8 cellular contexts compared by ENCODE assay signal in genomic region chr4:140296335-140296753, GRCh38.
DNase-seq lines count a peak whose midpoint lies in the region; ATAC-seq and TF ChIP-seq lines count a peak whose summit lies in the region.

No MANE protein-coding gene starts in this region.

- H4K5ac ChIP-seq in IMR-90 (ENCODE audit: low read depth, low read length): no peak overlapping the region

- H4K20me1 ChIP-seq in IMR-90 (ENCODE audit: insufficient read depth, low read length): no peaks in the 10 kb centered on the region

- CTCF ChIA-PET in IMR-90 (lab: Yijun Ruan, JAX): interaction anchor here (0.7 to 1.0 kb wide), 2 partner anchors 13 to 30 kb away, joined by 3 read pairs; no protein-coding TSS in a partner anchor

- no peak overlapping the region for H3K56ac ChIP-seq in IMR-90 (ENCODE audit: extremely low read depth, insufficient read depth, low read length)

- H2AK5ac ChIP-seq in IMR-90 (ENCODE audit: low read depth, low read length): 0 out of 2 replicates have a peak overlapping the region, but pooled peaks have one; percentile 24

- H2BK5ac ChIP-seq in IMR-90 (ENCODE audit: low read depth, low read length, poor library complexity, severe bottlenecking): no peak overlapping the region

- peak overlapping the region; percentile 46; the same call in 1 of the 2 replicates for H3K18ac ChIP-seq in IMR-90 (ENCODE audit: low read depth, low read length)

- POLR2A ChIA-PET in IMR-90 (lab: Charles Lee; ENCODE audit: unreplicated experiment): no interaction called here

- dilution Hi-C loops in IMR-90 (cut with HindIII; ENCODE audit: low sequenced_read_pairs, unreplicated experiment): no loop called here

- H2BK20ac ChIP-seq in IMR-90 (ENCODE audit: low read depth, low read length): peak overlapping the region; percentile 30; the same call in 1 of the 2 replicates

- ATAC-seq in IMR-90 (ENCODE audit: low read depth) (peak; percentile 74), right cardiac atrium (peak in 1 of 2 donors; percentile 50), GM18868 (IDR thresholded peaks at IDR 0.05; ENCODE audit: unreplicated experiment) (no peak), GM19397 (IDR thresholded peaks at IDR 0.05; ENCODE audit: unreplicated experiment) (no peak), GM21360 (IDR thresholded peaks at IDR 0.05; ENCODE audit: unreplicated experiment) (no peak)

- H3K23ac ChIP-seq in IMR-90 (ENCODE audit: low read depth, low read length): no peak overlapping the region

- TF ChIP-seq POLR2A in IMR-90 (IDR thresholded peaks at IDR 0.05; ENCODE audit: low read depth, low read length): no peak
- no peak for TF ChIP-seq POLR2A in erythroblast (IDR thresholded peaks at IDR 0.05; ENCODE audit: low read length)

- in situ Hi-C loops in IMR-90 (cut with MboI; ENCODE audit: low sequenced_read_pairs): no loop called here

- H3K9me3 ChIP-seq in IMR-90 (ENCODE audit: control insufficient read depth, insufficient read depth, low read length) (no peaks in the 10 kb centered on the region), WERI-Rb-1 (ENCODE audit: severe bottlenecking) (no peaks in the 10 kb centered on the region), right cardiac atrium (ENCODE audit: control insufficient read depth, low read length) (no peaks in the 10 kb centered on the region)

- TF ChIP-seq CTCF in IMR-90 (conservative IDR thresholded peaks at IDR 0.05; ENCODE audit: low read depth, low read length) (no peak), WERI-Rb-1 (IDR thresholded peaks at IDR 0.05; ENCODE audit: low read depth, low read length) (no peak)

- H3K9ac ChIP-seq in IMR-90 (ENCODE audit: low read depth, low read length): no peak overlapping the region

- no TSS peak for BruUV-seq in IMR-90 (replicated peaks; lab: Mats Ljungman, UMichigan)

- intact Hi-C loops in IMR-90 (cut with micrococcal nuclease): no loop called here
- intact Hi-C loops in right cardiac atrium (cut with DNase I): no loop called here

- peak overlapping the region in 1 of 2 experiments; percentile 32; a peak in 1 of 4 replicates for H4K8ac ChIP-seq in IMR-90 (ENCODE audit: low read depth in 2 of 2, low read length in 2 of 2)

- H3K4me2 ChIP-seq in IMR-90 (ENCODE audit: low read depth, low read length): peak overlapping the region; percentile 29

- H2AK9ac ChIP-seq in IMR-90 (replicated peaks; ENCODE audit: low read depth, low read length, poor library complexity): no peak overlapping the region

- peak; percentile 89 for DNase-seq in IMR-90
- DNase-seq in WERI-Rb-1: peak; percentile 60
- peak in 2 of 3 donors; percentile 60 to 62 for DNase-seq in right cardiac atrium
- peak; percentile 62 for DNase-seq in superior temporal gyrus (ENCODE audit: extremely low spot score)
- DNase-seq in erythroblast (lab: John Stamatoyannopoulos, UW): no peak

- H3K4me3 ChIP-seq in IMR-90 (ENCODE audit: insufficient read depth, low read depth, low read length) (no peak overlapping the region), WERI-Rb-1 (ENCODE audit: low read depth, low read length) (no peak overlapping the region; the same call in 1 of the 2 replicates), right cardiac atrium (ENCODE audit: low read length) (no peak overlapping the region)

- peak overlapping the region; percentile 33; the same call in 1 of the 3 replicates for H2BK15ac ChIP-seq in IMR-90 (ENCODE audit: low read depth, low read length)

- H2AFZ ChIP-seq in IMR-90 (replicated peaks; ENCODE audit: low read length, poor library complexity): peak overlapping the region; percentile 36

- H3K79me1 ChIP-seq in IMR-90 (ENCODE audit: low read depth in 1 of 2, low read length in 2 of 2): no peaks in the 10 kb centered on the region

- 0 out of 2 replicates have a peak overlapping the region, but pooled peaks have one; percentile 22 for H4K91ac ChIP-seq in IMR-90 (ENCODE audit: insufficient read depth, low read depth, low read length)

- TF ChIP-seq RAD21 in IMR-90 (IDR thresholded peaks at IDR 0.05; ENCODE audit: low read length): no peak

- H3K4me1 ChIP-seq in IMR-90 (ENCODE audit: control insufficient read depth, insufficient read depth, low read length) (peaks cover 20% of the 10 kb centered on the region), right cardiac atrium (ENCODE audit: control insufficient read depth, insufficient read depth, low read length) (no peaks in the 10 kb centered on the region)

- H3K27me3 ChIP-seq in IMR-90 (ENCODE audit: control insufficient read depth, insufficient read depth, low read length) (peaks cover 14% of the 10 kb centered on the region), WERI-Rb-1 (ENCODE audit: insufficient read depth, low read depth, severe bottlenecking) (no peaks in the 10 kb centered on the region), right cardiac atrium (ENCODE audit: control insufficient read depth, insufficient read depth) (no peaks in the 10 kb centered on the region)

- H3K14ac ChIP-seq in IMR-90 (replicated peaks; ENCODE audit: low read depth, low read length): 0 out of 2 replicates have a peak overlapping the region, but pooled peaks have one; percentile 23

- peak overlapping the region; percentile 64; the same call in 1 of the 2 replicates for H2BK120ac ChIP-seq in IMR-90 (ENCODE audit: low read depth, low read length)

- H3K36me3 ChIP-seq in IMR-90 (ENCODE audit: control insufficient read depth, insufficient read depth, low read length) (no peaks in the 10 kb centered on the region), WERI-Rb-1 (no peaks in the 10 kb centered on the region)

- H3K27ac ChIP-seq in IMR-90 (ENCODE audit: insufficient read depth, low read length) (no peak overlapping the region), WERI-Rb-1 (no peak overlapping the region), right cardiac atrium (ENCODE audit: low read length) (no peak overlapping the region)

- peak overlapping the region; percentile 79 for H3K4ac ChIP-seq in IMR-90 (ENCODE audit: low read depth, low read length)

- peaks cover 10% of the 10 kb centered on the region; the same call in 1 of the 2 replicates for H3K9me1 ChIP-seq in IMR-90 (ENCODE audit: insufficient read depth, low read length)

- 20% methylated on average over 2 of the region's 10 CpGs; no CpG with 5 or more reads in 1 of the 2 experiments for WGBS in IMR-90 (ENCODE audit: extremely low coverage in 2 of 2, insufficient read length in 1 of 2), 2 experiments
- WGBS in right cardiac atrium: 38% methylated on average over 10 of the region's 10 CpGs

TF ChIP-seq in IMR-90, 13 proteins besides CTCF, POLR2A, EP300 and RAD21:
- TF ChIP-seq USF2 (IDR thresholded peaks at IDR 0.05; ENCODE audit: low read depth, low read length): peak; percentile 91
- 0 out of 2 replicates have a peak, but pooled peaks have one; percentile 27 for TF ChIP-seq MXI1 (IDR thresholded peaks at IDR 0.05; ENCODE audit: borderline replicate concordance, low read depth, low read length)
- TF ChIP-seq RFX5 (IDR thresholded peaks at IDR 0.05; ENCODE audit: low read depth, low read length): no peak
- no peak for TF ChIP-seq RCOR1 (IDR thresholded peaks at IDR 0.05; ENCODE audit: insufficient replicate concordance, low read length)
- peak; percentile 59; the same call in 1 of the 2 replicates for TF ChIP-seq FOS (IDR thresholded peaks at IDR 0.05; ENCODE audit: low read depth, low read length)
- peak; percentile 15; the same call in 1 of the 2 replicates for TF ChIP-seq MAZ (IDR thresholded peaks at IDR 0.05; ENCODE audit: borderline replicate concordance, low read depth, low read length)
- TF ChIP-seq BHLHE40 (IDR thresholded peaks at IDR 0.05; ENCODE audit: low read depth, low read length): peak; percentile 97
- TF ChIP-seq CEBPB (IDR thresholded peaks at IDR 0.05; ENCODE audit: low read depth, low read length): peak; percentile 78
- peak; percentile 20; the same call in 1 of the 2 replicates for TF ChIP-seq MAFK (IDR thresholded peaks at IDR 0.05; ENCODE audit: low read depth, low read length)
- no peak for TF ChIP-seq ELK1 (IDR thresholded peaks at IDR 0.05; ENCODE audit: borderline replicate concordance, low read depth, low read length)

Comparison
In these comparisons a context has a peak if more than half of its experiments do, and no peak if none do; other contexts are left out.
1. DNase-seq: peak in IMR-90 (single experiment), WERI-Rb-1 (single experiment), right cardiac atrium (2 of 3) and superior temporal gyrus (single experiment); none in erythroblast (0 of 2).